8 cellular contexts compared by ENCODE assay signal in the genomic region with DNA sequence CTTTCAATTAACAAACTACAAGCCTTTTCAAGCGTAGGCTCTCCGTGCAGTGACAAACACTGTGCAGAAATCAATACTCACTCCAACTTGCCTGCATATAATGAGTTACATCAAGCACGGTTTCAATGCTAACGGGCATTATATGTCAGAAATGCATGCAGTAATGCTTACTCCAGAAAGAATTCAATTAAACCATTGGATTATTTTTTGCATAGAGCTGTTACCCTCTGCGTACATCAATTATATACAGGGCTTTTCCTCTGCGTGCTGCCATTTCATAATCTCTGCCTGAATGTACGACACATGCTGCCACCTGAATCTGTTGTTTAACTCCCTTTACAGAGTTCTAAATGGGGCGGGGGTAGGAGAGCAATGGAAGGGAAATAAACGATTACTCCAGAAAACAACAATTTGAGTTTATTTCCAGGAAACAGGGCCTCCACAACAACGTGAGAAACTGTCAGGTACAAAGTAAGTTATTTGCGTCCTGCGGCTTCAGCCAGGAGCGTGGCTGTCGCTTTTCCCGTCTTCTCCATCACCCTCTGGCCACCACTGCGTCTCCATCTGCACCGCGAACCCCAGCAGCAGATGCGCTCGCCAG. TPM values are rescaled to one million over a fixed set of nuclear protein-coding genes. Genes with fewer than 3 reads are reported as not detected.
DNase-seq lines count a peak whose midpoint lies in the region; ATAC-seq and TF ChIP-seq lines count a peak whose summit lies in the region.

No MANE protein-coding gene starts in this region.

- H3K36me3 ChIP-seq in neural cell (ENCODE audit: insufficient read depth, low read length), result no peaks in the 10 kb centered on the region

- no peak for TF ChIP-seq EP300 in neural cell (conservative IDR thresholded peaks at IDR 0.05; ENCODE audit: poor library complexity, severe bottlenecking)

- no peak overlapping the region for H3K27ac ChIP-seq in neural cell (ENCODE audit: low read length)

- H4K20me1 ChIP-seq in neural cell (ENCODE audit: insufficient read depth), result no peaks in the 10 kb centered on the region

- peak overlapping the region; percentile 78 for H3K4me3 ChIP-seq in neural cell (ENCODE audit: low read length)

- H3K4me3 Mint-ChIP-seq in CD14-positive monocyte, result peak overlapping the region; percentile 79 to 95
- peak overlapping the region; percentile 98 for H3K4me3 Mint-ChIP-seq in endothelial cell (ENCODE audit: unreplicated experiment)

- no peaks in the 10 kb centered on the region for H3F3A ChIP-seq in neural cell (ENCODE audit: insufficient read depth, low read length, poor library complexity, severe bottlenecking)

- H3K79me2 ChIP-seq in neural cell (replicated peaks; ENCODE audit: insufficient read depth, low read length), result peaks cover 40% of the 10 kb centered on the region

- H3K9me2 ChIP-seq in neural cell (ENCODE audit: insufficient read depth, low read length), result no peaks in the 10 kb centered on the region

- peaks cover 20% of the 10 kb centered on the region for H3K27me3 ChIP-seq in neural cell (ENCODE audit: insufficient read depth, low read depth, low read length)

- H3K27ac Mint-ChIP-seq in CD14-positive monocyte (no peak overlapping the region), endothelial cell (ENCODE audit: unreplicated experiment) (no peak overlapping the region)

- no peak for ATAC-seq in HG02840 (IDR thresholded peaks at IDR 0.05; ENCODE audit: low FRiP score, unreplicated experiment)
- no peak for ATAC-seq in GM21447 (IDR thresholded peaks at IDR 0.05; ENCODE audit: unreplicated experiment)

- peaks cover 40 to 72% (median 55%) of the 10 kb centered on the region in 3 donors for H3K27me3 Mint-ChIP-seq in CD14-positive monocyte (ENCODE audit: low read depth in 3 of 3)
- H3K27me3 Mint-ChIP-seq in endothelial cell (ENCODE audit: unreplicated experiment), result peaks cover 17% of the 10 kb centered on the region

- peak overlapping the region; percentile 86 for H3K9ac ChIP-seq in neural cell (ENCODE audit: low read length)

- DNase-seq in CD14-positive monocyte (ENCODE audit: low spot score) (no peak), NCI-H1694 (lab: John Stamatoyannopoulos, UW) (peak; percentile 14), endothelial cell (ENCODE audit: low spot score) (no peak), NCI-H187 treated with DMSO at 0.1 percent for 48 hours (lab: John Stamatoyannopoulos, UW) (no peak), CD1c-positive myeloid dendritic cell (ENCODE audit: extremely low spot score) (no peak)

- TF ChIP-seq CTCF in CD14-positive monocyte (IDR thresholded peaks at IDR 0.05), result no peak
- TF ChIP-seq CTCF in endothelial cell (IDR thresholded peaks at IDR 0.05; ENCODE audit: unreplicated experiment), result no peak
- no peak for TF ChIP-seq CTCF in neural cell (IDR thresholded peaks at IDR 0.05; ENCODE audit: poor library complexity, severe bottlenecking)

- H3K4me1 Mint-ChIP-seq in CD14-positive monocyte (peaks cover 23% of the 10 kb centered on the region), endothelial cell (ENCODE audit: unreplicated experiment) (peaks cover 33% of the 10 kb centered on the region)

- H3K9me3 Mint-ChIP-seq in CD14-positive monocyte, result peaks cover 0 to 25% (median 14%) of the 10 kb centered on the region in 7 donors
- H3K9me3 Mint-ChIP-seq in endothelial cell (ENCODE audit: unreplicated experiment), result no peaks in the 10 kb centered on the region

- peak overlapping the region; percentile 85 for H3K4me2 ChIP-seq in neural cell (ENCODE audit: low read length)

- no peak overlapping the region for H2AFZ ChIP-seq in neural cell (ENCODE audit: low read depth, low read length)

- intact Hi-C loops in CD14-positive monocyte (cut with micrococcal nuclease), result no loop called here

- H3K36me3 Mint-ChIP-seq in CD14-positive monocyte, result peaks cover 4 to 13% of the 10 kb centered on the region in 2 donors
- peaks cover 4% of the 10 kb centered on the region for H3K36me3 Mint-ChIP-seq in endothelial cell (ENCODE audit: low read depth, unreplicated experiment)

- H3K9me3 ChIP-seq in neural cell (ENCODE audit: low read length), result no peaks in the 10 kb centered on the region

- TF ChIP-seq RAD21 in neural cell (conservative IDR thresholded peaks at IDR 0.05), result no peak

TF ChIP-seq in neural cell, 6 proteins besides CTCF, POLR2A, EP300 and RAD21:
- TF ChIP-seq POLR2AphosphoS5 (IDR thresholded peaks at IDR 0.05) (peak; percentile 21), SMC3 (conservative IDR thresholded peaks at IDR 0.05; ENCODE audit: poor library complexity) (no peak), MXI1 (conservative IDR thresholded peaks at IDR 0.05; ENCODE audit: poor library complexity, severe bottlenecking) (peak; percentile 38), TAF1 (IDR thresholded peaks at IDR 0.05; ENCODE audit: low read depth) (no peak), EZH2 (IDR thresholded peaks at IDR 0.05; ENCODE audit: borderline replicate concordance, insufficient read depth, low read length, poor library complexity, severe bottlenecking) (no peak)

RNA-seq across cellular contexts. Expression of gene PTPRK, which starts 1.8 kb away (rescaled TPM):
- polyA plus RNA-seq in CD14-positive monocyte (not detected), neural cell (10.4 and 14.9 TPM in 2 replicates)
- total RNA-seq in endothelial cell (ENCODE audit: unreplicated experiment), result 47.3 TPM
- 47.0 and 49.2 TPM in 2 replicates for polyA minus RNA-seq in neural cell

Comparison
In these comparisons a context has a peak if more than half of its experiments do, and no peak if none do; other contexts are left out.
1. RNA of gene PTPRK, which starts 1.8 kb away (polyA plus RNA-seq): 10.4 to 14.9 TPM in neural cell; not detected in CD14-positive monocyte; every median in the first group is over 10 times any median in the second.